9 cellular contexts compared by ENCODE assay signal in the genomic region with DNA sequence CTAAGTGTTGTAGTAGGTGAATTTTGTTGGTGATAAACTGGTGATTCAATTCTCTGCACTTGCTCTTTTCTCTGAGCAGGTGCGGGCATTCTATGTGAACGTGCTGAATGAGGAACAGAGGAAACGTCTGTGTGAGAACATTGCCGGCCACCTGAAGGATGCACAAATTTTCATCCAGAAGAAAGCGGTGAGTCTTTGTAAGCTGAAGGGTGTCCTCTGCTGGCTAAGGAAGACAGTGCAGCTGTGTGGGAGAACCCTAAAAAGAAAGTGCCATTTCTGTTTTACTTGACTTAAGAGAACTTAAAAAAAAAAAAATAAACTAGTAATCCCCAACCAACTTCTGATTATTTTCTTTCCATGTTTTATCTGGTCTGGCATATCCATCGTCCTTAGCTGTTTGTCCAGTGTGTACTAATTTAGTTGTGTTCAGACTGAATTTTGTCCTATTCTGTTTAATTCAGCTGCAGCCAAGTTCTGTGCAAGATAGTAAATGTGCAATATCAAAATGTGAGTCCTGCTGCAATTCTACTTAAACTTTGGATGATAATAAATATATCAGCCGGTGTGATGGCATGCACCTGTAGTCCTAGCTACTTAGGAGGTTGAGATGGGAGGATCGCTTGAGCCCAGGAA. TPM values are rescaled to one million over a fixed set of nuclear protein-coding genes. Genes with fewer than 3 reads are reported as not detected.
DNase-seq lines count a peak whose midpoint lies in the region; ATAC-seq, FAIRE-seq and TF ChIP-seq lines count a peak whose summit lies in the region.
"Had no signal": no experiment of that assay in that cellular context is flagged by ENCODE, and none has a peak within 500 bp of the region (broad histone marks: within the 10 kb centered on the region; RNA-seq: fewer than 3 reads in every experiment).

No MANE protein-coding gene starts in this region.

- TF ChIP-seq POLR2A in upper lobe of left lung (IDR thresholded peaks at IDR 0.05) (no peak), H54 (IDR thresholded peaks at IDR 0.05; ENCODE audit: low read depth, low read length) (no peak)

- H3K4me3 Mint-ChIP-seq in activated T-helper 17 cell treated with anti-CD3 and anti-CD28 coated beads, Interleukin-2, amount 50 U/mL, for 72 hours = no peak overlapping the region
- H3K4me3 Mint-ChIP-seq: stimulated activated effector memory CD8-positive, alpha-beta T cell treated with anti-CD3 and anti-CD28 coated beads, Interleukin-12 subunit alpha, Interleukin-12 subunit beta, amount 100 ng/mL, for 72 hours had no signal

- no peaks in the 10 kb centered on the region for H3K4me1 ChIP-seq in upper lobe of left lung

- peak; percentile 56 for ATAC-seq in activated T-helper 17 cell treated with anti-CD3 and anti-CD28 coated beads, Interleukin-2, amount 50 U/mL, for 72 hours (replicated peaks)
- peak in 1 of 2 donors; percentile 66 for ATAC-seq in upper lobe of left lung (ENCODE audit: low FRiP score in 2 of 2)
- ATAC-seq: stimulated activated effector memory CD8-positive, alpha-beta T cell treated with anti-CD3 and anti-CD28 coated beads, Interleukin-12 subunit alpha, Interleukin-12 subunit beta, amount 100 ng/mL, for 72 hours had no signal

- no peak overlapping the region for H3K4me3 ChIP-seq in upper lobe of left lung

- TF ChIP-seq CTCF in upper lobe of left lung (IDR thresholded peaks at IDR 0.05) = peak in 5 of 6 experiments; percentile 37 to 65 (median 55)

- TF ChIP-seq EP300 in upper lobe of left lung (IDR thresholded peaks at IDR 0.05) = no peak

- peaks cover 79% of the 10 kb centered on the region for H3K36me3 Mint-ChIP-seq in activated T-helper 17 cell treated with anti-CD3 and anti-CD28 coated beads, Interleukin-2, amount 50 U/mL, for 72 hours (ENCODE audit: low read depth)

- H3K27ac ChIP-seq in upper lobe of left lung = no peak overlapping the region

- H3K4me1 Mint-ChIP-seq in activated T-helper 17 cell treated with anti-CD3 and anti-CD28 coated beads, Interleukin-2, amount 50 U/mL, for 72 hours = peaks cover 5% of the 10 kb centered on the region
- H3K4me1 Mint-ChIP-seq: stimulated activated effector memory CD8-positive, alpha-beta T cell treated with anti-CD3 and anti-CD28 coated beads, Interleukin-12 subunit alpha, Interleukin-12 subunit beta, amount 100 ng/mL, for 72 hours had no signal

- intact Hi-C loops in posterior vena cava (cut with DNase I) = no loop called here

- no peak overlapping the region for H3K27ac Mint-ChIP-seq in activated T-helper 17 cell treated with anti-CD3 and anti-CD28 coated beads, Interleukin-2, amount 50 U/mL, for 72 hours
- H3K27ac Mint-ChIP-seq: stimulated activated effector memory CD8-positive, alpha-beta T cell treated with anti-CD3 and anti-CD28 coated beads, Interleukin-12 subunit alpha, Interleukin-12 subunit beta, amount 100 ng/mL, for 72 hours had no signal

- H3K27me3 Mint-ChIP-seq in activated T-helper 17 cell treated with anti-CD3 and anti-CD28 coated beads, Interleukin-2, amount 50 U/mL, for 72 hours = no peaks in the 10 kb centered on the region

- H3K36me3 ChIP-seq in upper lobe of left lung = peaks cover 46 to 97% (median 74%) of the 10 kb centered on the region in 4 donors

- peaks cover 6% of the 10 kb centered on the region for H3K9me3 Mint-ChIP-seq in activated T-helper 17 cell treated with anti-CD3 and anti-CD28 coated beads, Interleukin-2, amount 50 U/mL, for 72 hours

- WGBS in upper lobe of left lung, 2 donors = 71 to 74% methylated on average over 8 of the region's 8 CpGs

- no peaks in the 10 kb centered on the region for H3K27me3 ChIP-seq in upper lobe of left lung

- peak; percentile 37 for DNase-seq in SKM-1 treated with dmso at 0.1 percent for 144 hours (lab: John Stamatoyannopoulos, UW; ENCODE audit: unreplicated experiment)
- DNase-seq in SKM-1 (lab: John Stamatoyannopoulos, UW; ENCODE audit: unreplicated experiment) = no peak
- DNase-seq in NCI-H2171 (lab: John Stamatoyannopoulos, UW) = peak; percentile 8
- DNase-seq in left kidney (ENCODE audit: low read depth, low spot score) = peak; percentile 17
- DNase-seq in upper lobe of left lung = peak in 1 of 2 donors; percentile 31
- DNase-seq in posterior vena cava (ENCODE audit: low spot score) = no peak
- DNase-seq in H54 (ENCODE audit: insufficient read length, low spot score) = no peak

- peaks cover 0 to 4% (median 2%) of the 10 kb centered on the region in 4 donors for H3K9me3 ChIP-seq in upper lobe of left lung

- no peak for FAIRE-seq in H54 (lab: Jason Lieb, UNC)

RNA-seq across cellular contexts. Expression of gene CAT, which starts 29.6 kb away (rescaled TPM):
- total RNA-seq in activated T-helper 17 cell treated with anti-CD3 and anti-CD28 coated beads, Interleukin-2, amount 50 U/mL, for 72 hours = 10 to 100 TPM; 12.4 to 25.6 TPM
- total RNA-seq in upper lobe of left lung = 100 to 1,000 TPM; 133 to 380 (median 185) TPM
- total RNA-seq in posterior vena cava = 10 to 100 TPM; 53.3 to 71.5 TPM

RNA-seq across cellular contexts. Expression of gene ELF5, which starts 45.3 kb away (rescaled TPM):
- not detected for total RNA-seq in activated T-helper 17 cell treated with anti-CD3 and anti-CD28 coated beads, Interleukin-2, amount 50 U/mL, for 72 hours
- total RNA-seq in upper lobe of left lung (10 to 100 TPM in 2 of 6 donors, 1 to 10 TPM in 4; 1.2 to 29.3 (median 8.5) TPM), posterior vena cava (not detected)

Comparison
In these comparisons a context has a peak if more than half of its experiments do, and no peak if none do; other contexts are left out.
1. DNase-seq: peak in SKM-1 treated with dmso at 0.1 percent for 144 hours (single experiment), NCI-H2171 (single experiment) and left kidney (single experiment); none in SKM-1 (single experiment), posterior vena cava (single experiment) and H54 (single experiment).